Comparison of ENCODE assay signal across 10 cellular contexts in the genomic region with DNA sequence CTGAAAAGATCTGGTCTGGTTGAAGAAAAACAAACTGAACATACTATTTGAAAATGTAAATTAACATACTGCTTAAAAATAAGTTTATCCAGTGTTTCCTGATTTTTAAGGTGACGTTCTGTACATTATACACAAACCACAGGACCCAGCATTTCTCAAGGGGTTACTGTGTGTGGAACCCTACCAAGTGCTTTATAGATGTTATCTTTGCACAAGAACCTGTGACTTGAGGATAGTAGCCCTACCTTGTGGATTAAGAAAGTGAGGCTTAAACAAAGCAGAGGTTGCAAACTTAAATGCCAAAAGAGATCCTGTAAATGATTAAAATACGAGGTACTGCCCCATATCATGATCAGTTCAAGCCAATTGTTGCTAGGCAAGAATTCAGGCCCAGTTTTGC. TPM values are rescaled to one million over a fixed set of nuclear protein-coding genes. Genes with fewer than 3 reads are reported as not detected.
DNase-seq lines count a peak whose midpoint lies in the region; ATAC-seq and TF ChIP-seq lines count a peak whose summit lies in the region.
"Had no signal": no experiment of that assay in that cellular context is flagged by ENCODE, and none has a peak within 500 bp of the region (broad histone marks: within the 10 kb centered on the region; RNA-seq: fewer than 3 reads in every experiment).

No MANE protein-coding gene starts in this region.

- DNase-seq in CD4-positive, alpha-beta memory T cell: no peak
- DNase-seq in activated B cell treated with CpG ODN at 0.5 μM for 24 hours: no peak
- no peak for DNase-seq in esophagus squamous epithelium (lab: John Stamatoyannopoulos, UW)
- no peak for DNase-seq in sigmoid colon
- no peak for DNase-seq in dedifferentiated amniotic fluid mesenchymal stem cell (ENCODE audit: extremely low spot score)
- no peak for DNase-seq in stimulated activated CD4-positive, alpha-beta T cell treated with anti-CD3 and anti-CD28 coated beads, Interleukin-1b, Interleukin-23, amount 100 ng/mL, for 48 hours
- no peak for DNase-seq in stimulated activated CD4-positive, alpha-beta T cell treated with anti-CD3 and anti-CD28 coated beads, Interleukin-4, amount 100 ng/mL, for 1 hour
- no peak for DNase-seq in effector CD4-positive, alpha-beta T cell
- DNase-seq: NCI-H446 had no signal

- H3K27ac Mint-ChIP-seq in CD4-positive, alpha-beta memory T cell: peak overlapping the region in 5 of 7 donors; percentile 8 to 100 (median 73)
- H3K27ac Mint-ChIP-seq in activated B cell treated with CpG ODN at 0.5 μM for 24 hours: peak overlapping the region; percentile 92

- peaks cover 0 to 2% of the 10 kb centered on the region in 2 donors for H3K27me3 Mint-ChIP-seq in CD4-positive, alpha-beta memory T cell
- no peaks in the 10 kb centered on the region for H3K27me3 Mint-ChIP-seq in activated B cell treated with CpG ODN at 0.5 μM for 24 hours

- TF ChIP-seq CTCF in activated B cell treated with CpG ODN at 0.5 μM for 24 hours (IDR thresholded peaks at IDR 0.05) (no peak), esophagus squamous epithelium (IDR thresholded peaks at IDR 0.05) (no peak), sigmoid colon (IDR thresholded peaks at IDR 0.05) (no peak)

- no peak for TF ChIP-seq POLR2A in esophagus squamous epithelium (IDR thresholded peaks at IDR 0.05)
- no peak for TF ChIP-seq POLR2A in sigmoid colon (IDR thresholded peaks at IDR 0.05)

- CTCF ChIA-PET in CD4-positive, alpha-beta memory T cell (lab: Charles Lee; ENCODE audit: partially characterized antibody): interaction anchor here (0.9 to 1.6 kb wide), 2 partner anchors 9 to 193 kb away, joined by 3 to 7 read pairs; no protein-coding TSS in a partner anchor
- CTCF ChIA-PET in activated B cell treated with CpG ODN at 0.5 μM for 24 hours (lab: Charles Lee): interaction anchor here (1.0 to 1.5 kb wide), 3 partner anchors 69 to 193 kb away, joined by 3 to 8 read pairs (median 3); no protein-coding TSS in a partner anchor

- peak overlapping the region; percentile 1 to 100 (median 98) for H3K4me3 Mint-ChIP-seq in CD4-positive, alpha-beta memory T cell
- no peak overlapping the region for H3K4me3 Mint-ChIP-seq in activated B cell treated with CpG ODN at 0.5 μM for 24 hours

- no peak for ATAC-seq in activated B cell treated with CpG ODN at 0.5 μM for 24 hours (ENCODE audit: low read depth)

- H3K36me3 Mint-ChIP-seq in CD4-positive, alpha-beta memory T cell: peaks cover 0 to 23% of the 10 kb centered on the region in 2 donors
- peaks cover 9% of the 10 kb centered on the region for H3K36me3 Mint-ChIP-seq in activated B cell treated with CpG ODN at 0.5 μM for 24 hours (ENCODE audit: low read depth)

- no peak overlapping the region for H3K4me3 ChIP-seq in CD4-positive, alpha-beta memory T cell (ENCODE audit: low read length in 2 of 2)
- H3K4me3 ChIP-seq in esophagus squamous epithelium: peak overlapping the region; percentile 78 to 96 (median 88)
- H3K4me3 ChIP-seq in sigmoid colon: peak overlapping the region; percentile 79 to 96 (median 84)

- intact Hi-C loops in CD4-positive, alpha-beta memory T cell (cut with micrococcal nuclease): loop anchor here (1.0 to 10.0 kb wide), 12 partner anchors 11 to 1953 kb away; partner anchors contain the start of genes ABHD17B, APBA1, C9orf85 and CEMIP2
- intact Hi-C loops in activated B cell treated with CpG ODN at 0.5 μM for 24 hours (cut with micrococcal nuclease): loop anchor here (5.0 to 10.0 kb wide), 4 partner anchors 193 to 1765 kb away; partner anchors contain the start of gene CEMIP2
- intact Hi-C loops in esophagus squamous epithelium (cut with DNase I): no loop called here
- intact Hi-C loops in sigmoid colon (cut with DNase I): loop anchor here (5.0 kb wide), 2 partner anchors 57 to 347 kb away; no protein-coding TSS in a partner anchor

- peaks cover 0 to 3% (median 0%) of the 10 kb centered on the region in 8 donors for H3K9me3 Mint-ChIP-seq in CD4-positive, alpha-beta memory T cell
- H3K9me3 Mint-ChIP-seq in activated B cell treated with CpG ODN at 0.5 μM for 24 hours: no peaks in the 10 kb centered on the region

- H3K36me3 ChIP-seq in CD4-positive, alpha-beta memory T cell (ENCODE audit: insufficient read depth, low read length): no peaks in the 10 kb centered on the region
- H3K36me3 ChIP-seq in esophagus squamous epithelium (peaks cover 0 to 13% (median 0%) of the 10 kb centered on the region in 3 donors), sigmoid colon (peaks cover 0 to 12% (median 2%) of the 10 kb centered on the region in 4 donors)
- H3K36me3 ChIP-seq: neutrophil had no signal

- peaks cover 59 to 83% (median 70%) of the 10 kb centered on the region in 4 donors for H3K4me1 Mint-ChIP-seq in CD4-positive, alpha-beta memory T cell
- H3K4me1 Mint-ChIP-seq in activated B cell treated with CpG ODN at 0.5 μM for 24 hours: peaks cover 74% of the 10 kb centered on the region

- peak overlapping the region; percentile 98 for H3K27ac ChIP-seq in CD4-positive, alpha-beta memory T cell (ENCODE audit: low read depth, low read length)
- peak overlapping the region; percentile 96 to 100 (median 100) for H3K27ac ChIP-seq in esophagus squamous epithelium
- peak overlapping the region; percentile 98 to 100 (median 99) for H3K27ac ChIP-seq in sigmoid colon
- H3K27ac ChIP-seq: neutrophil had no signal

- POLR2A ChIA-PET in CD4-positive, alpha-beta memory T cell (lab: Charles Lee; ENCODE audit: partially characterized antibody): interaction anchor here (1.5 to 5.9 kb wide), 5 partner anchors 8 to 154 kb away, joined by 8 to 104 read pairs (median 14); no protein-coding TSS in a partner anchor
- POLR2A ChIA-PET in activated B cell treated with CpG ODN at 0.5 μM for 24 hours (lab: Charles Lee): interaction anchor here (0.6 to 4.5 kb wide), 3 partner anchors 9 to 11 kb away, joined by 3 to 37 read pairs (median 3); no protein-coding TSS in a partner anchor

- no peak for TF ChIP-seq EP300 in sigmoid colon (IDR thresholded peaks at IDR 0.05)

- no peaks in the 10 kb centered on the region for H3K9me3 ChIP-seq in CD4-positive, alpha-beta memory T cell (ENCODE audit: control insufficient read depth in 1 of 2, low read length in 2 of 2)
- H3K9me3 ChIP-seq in esophagus squamous epithelium (no peaks in the 10 kb centered on the region), sigmoid colon (no peaks in the 10 kb centered on the region)
- H3K9me3 ChIP-seq: neutrophil had no signal

- H3K4me1 ChIP-seq in CD4-positive, alpha-beta memory T cell (ENCODE audit: insufficient read depth, low read length): peaks cover 72% of the 10 kb centered on the region
- H3K4me1 ChIP-seq in esophagus squamous epithelium (peaks cover 23 to 67% (median 31%) of the 10 kb centered on the region in 3 donors), sigmoid colon (peaks cover 0 to 55% (median 53%) of the 10 kb centered on the region in 4 donors)

- no peaks in the 10 kb centered on the region for H3K27me3 ChIP-seq in CD4-positive, alpha-beta memory T cell (ENCODE audit: insufficient read depth, low read length)
- no peaks in the 10 kb centered on the region for H3K27me3 ChIP-seq in esophagus squamous epithelium
- no peaks in the 10 kb centered on the region for H3K27me3 ChIP-seq in sigmoid colon

- 33 to 44% methylated on average over 2 of the region's 2 CpGs for WGBS in esophagus squamous epithelium, 2 donors
- WGBS in sigmoid colon, 2 donors: 4 to 41% methylated on average over 2 of the region's 2 CpGs

RNA-seq across cellular contexts. Expression of gene KLF9, which starts 4.7 kb away (rescaled TPM):
- 10 to 100 TPM; 18.6 to 20.6 TPM for total RNA-seq in CD4-positive, alpha-beta memory T cell
- 1 to 10 TPM; 1.3 to 4.1 TPM for polyA plus RNA-seq in CD4-positive, alpha-beta memory T cell
- total RNA-seq in activated B cell treated with CpG ODN at 0.5 μM for 24 hours (5.2 and 6.3 TPM in 2 replicates), esophagus squamous epithelium (10 to 100 TPM; 13.7 to 71.0 (median 17.3) TPM), sigmoid colon (100 to 1,000 TPM; 120 to 184 (median 159) TPM)
- polyA plus RNA-seq in sigmoid colon: 10 to 100 TPM; 20.4 to 23.7 (median 22.0) TPM

Comparison
In these comparisons a context has a peak if more than half of its experiments do, and no peak if none do; other contexts are left out.
1. H3K4me3 ChIP-seq: peak in esophagus squamous epithelium (4 of 4) and sigmoid colon (4 of 4); none in CD4-positive, alpha-beta memory T cell (0 of 2).
2. Peak in every context shown above with its lines, with median percentiles within 50 percentile points of each other: H3K27ac ChIP-seq.